In the genomic region with DNA sequence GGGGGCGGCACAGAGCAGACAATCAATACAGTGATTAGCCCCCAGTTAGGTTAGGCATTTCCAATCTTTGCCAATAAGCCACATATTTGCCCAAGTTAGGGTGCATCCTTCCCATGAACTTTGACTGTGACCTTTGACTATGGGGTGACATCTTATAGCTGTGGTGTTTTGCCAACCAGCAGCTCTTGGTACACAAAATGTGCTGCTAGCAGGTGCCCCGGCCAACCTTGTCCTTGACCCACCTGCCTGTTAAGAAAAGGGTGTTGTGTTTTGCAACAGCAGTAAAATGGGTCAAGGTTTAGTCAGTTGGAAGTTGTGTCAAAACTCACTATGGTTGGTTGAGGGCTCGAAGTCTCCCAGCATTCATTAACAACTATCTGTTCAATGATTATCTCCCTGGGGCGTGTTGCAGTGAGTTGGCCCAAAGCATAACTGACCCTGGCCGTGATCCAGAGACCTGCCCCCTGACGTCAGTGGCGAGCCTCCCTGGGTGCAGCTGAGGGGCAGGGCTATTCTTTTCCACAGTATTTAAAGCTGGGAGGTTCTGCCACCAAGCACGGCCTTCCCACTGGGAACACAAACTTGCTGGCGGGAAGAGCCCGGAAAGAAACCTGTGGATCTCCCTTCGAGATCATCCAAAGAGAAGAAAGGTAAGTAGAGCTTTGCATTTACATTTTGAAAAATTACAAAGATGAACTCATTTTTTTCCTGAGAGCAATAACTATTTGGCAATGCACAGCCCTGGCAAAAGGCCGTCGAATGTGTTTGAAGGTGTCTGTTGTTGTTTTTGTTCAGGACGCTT, we compare ENCODE assay signal across 1 cellular context.
A peak's percentile ranks its signal among the peaks of the same experiment; 100 is the strongest.
TF ChIP-seq lines count a peak whose summit lies in the region.

Gene PCK1, plus strand, starts transcription at position 557 of the 802 bp plus-strand sequence. CDS start 302 bp downstream, outside the sequence.

TF ChIP-seq in HepG2, 621 proteins besides CTCF, POLR2A, EP300 and RAD21 (continued from another document and continues in another):
- peak; percentile 93 for TF ChIP-seq MEIS1 (CRISPR knock-in tag; IDR thresholded peaks at IDR 0.05; ENCODE audit: borderline replicate concordance)
- TF ChIP-seq TMF1 (CRISPR knock-in tag; IDR thresholded peaks at IDR 0.05; ENCODE audit: low read depth): 0 out of 2 replicates have a peak, but pooled peaks have one; percentile 64
- TF ChIP-seq, protein P1, sequence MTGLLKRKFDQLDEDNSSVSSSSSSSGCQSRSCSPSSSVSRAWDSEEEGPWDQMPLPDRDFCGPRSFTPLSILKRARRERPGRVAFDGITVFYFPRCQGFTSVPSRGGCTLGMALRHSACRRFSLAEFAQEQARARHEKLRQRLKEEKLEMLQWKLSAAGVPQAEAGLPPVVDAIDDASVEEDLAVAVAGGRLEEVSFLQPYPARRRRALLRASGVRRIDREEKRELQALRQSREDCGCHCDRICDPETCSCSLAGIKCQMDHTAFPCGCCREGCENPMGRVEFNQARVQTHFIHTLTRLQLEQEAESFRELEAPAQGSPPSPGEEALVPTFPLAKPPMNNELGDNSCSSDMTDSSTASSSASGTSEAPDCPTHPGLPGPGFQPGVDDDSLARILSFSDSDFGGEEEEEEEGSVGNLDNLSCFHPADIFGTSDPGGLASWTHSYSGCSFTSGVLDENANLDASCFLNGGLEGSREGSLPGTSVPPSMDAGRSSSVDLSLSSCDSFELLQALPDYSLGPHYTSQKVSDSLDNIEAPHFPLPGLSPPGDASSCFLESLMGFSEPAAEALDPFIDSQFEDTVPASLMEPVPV (CRISPR knock-in tag; IDR thresholded peaks at IDR 0.05): no peak; the same call in 1 of the 2 replicates
- TF ChIP-seq TFE3 (CRISPR knock-in tag; IDR thresholded peaks at IDR 0.05): 0 out of 2 replicates have a peak, but pooled peaks have one; percentile 45
- no peak for TF ChIP-seq HDAC6 (IDR thresholded peaks at IDR 0.05; ENCODE audit: low read depth, low read length)
- TF ChIP-seq SP5 (CRISPR knock-in tag; IDR thresholded peaks at IDR 0.05; ENCODE audit: borderline replicate concordance, low read depth): peak; percentile 35; the same call in 1 of the 2 replicates
- TF ChIP-seq, protein P2, sequence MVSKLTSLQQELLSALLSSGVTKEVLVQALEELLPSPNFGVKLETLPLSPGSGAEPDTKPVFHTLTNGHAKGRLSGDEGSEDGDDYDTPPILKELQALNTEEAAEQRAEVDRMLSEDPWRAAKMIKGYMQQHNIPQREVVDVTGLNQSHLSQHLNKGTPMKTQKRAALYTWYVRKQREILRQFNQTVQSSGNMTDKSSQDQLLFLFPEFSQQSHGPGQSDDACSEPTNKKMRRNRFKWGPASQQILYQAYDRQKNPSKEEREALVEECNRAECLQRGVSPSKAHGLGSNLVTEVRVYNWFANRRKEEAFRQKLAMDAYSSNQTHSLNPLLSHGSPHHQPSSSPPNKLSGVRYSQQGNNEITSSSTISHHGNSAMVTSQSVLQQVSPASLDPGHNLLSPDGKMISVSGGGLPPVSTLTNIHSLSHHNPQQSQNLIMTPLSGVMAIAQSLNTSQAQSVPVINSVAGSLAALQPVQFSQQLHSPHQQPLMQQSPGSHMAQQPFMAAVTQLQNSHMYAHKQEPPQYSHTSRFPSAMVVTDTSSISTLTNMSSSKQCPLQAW (CRISPR knock-in tag; IDR thresholded peaks at IDR 0.05): peak; percentile 99
- TF ChIP-seq ZNF142 (CRISPR knock-in tag; IDR thresholded peaks at IDR 0.05): no peak
- no peak; a peak in 1 of 4 replicates for TF ChIP-seq HMGXB4 (CRISPR knock-in tag; IDR thresholded peaks at IDR 0.05; ENCODE audit: borderline replicate concordance in 1 of 2, low read depth in 1 of 2)
- peak; percentile 93 for TF ChIP-seq HNF4G (IDR thresholded peaks at IDR 0.05; ENCODE audit: borderline replicate concordance, low read depth, low read length)
- peak; percentile 93; the same call in 1 of the 2 replicates for TF ChIP-seq HNF4G (CRISPR knock-in tag; IDR thresholded peaks at IDR 0.05; ENCODE audit: borderline replicate concordance, low read depth)
- TF ChIP-seq TEF (CRISPR knock-in tag; IDR thresholded peaks at IDR 0.05): no peak
- TF ChIP-seq ZC3H4 (CRISPR knock-in tag; IDR thresholded peaks at IDR 0.05; ENCODE audit: borderline replicate concordance): no peak; the same call in 1 of the 2 replicates
- TF ChIP-seq EEA1 (CRISPR knock-in tag; IDR thresholded peaks at IDR 0.05; ENCODE audit: borderline replicate concordance): no peak
- TF ChIP-seq, protein P3, sequence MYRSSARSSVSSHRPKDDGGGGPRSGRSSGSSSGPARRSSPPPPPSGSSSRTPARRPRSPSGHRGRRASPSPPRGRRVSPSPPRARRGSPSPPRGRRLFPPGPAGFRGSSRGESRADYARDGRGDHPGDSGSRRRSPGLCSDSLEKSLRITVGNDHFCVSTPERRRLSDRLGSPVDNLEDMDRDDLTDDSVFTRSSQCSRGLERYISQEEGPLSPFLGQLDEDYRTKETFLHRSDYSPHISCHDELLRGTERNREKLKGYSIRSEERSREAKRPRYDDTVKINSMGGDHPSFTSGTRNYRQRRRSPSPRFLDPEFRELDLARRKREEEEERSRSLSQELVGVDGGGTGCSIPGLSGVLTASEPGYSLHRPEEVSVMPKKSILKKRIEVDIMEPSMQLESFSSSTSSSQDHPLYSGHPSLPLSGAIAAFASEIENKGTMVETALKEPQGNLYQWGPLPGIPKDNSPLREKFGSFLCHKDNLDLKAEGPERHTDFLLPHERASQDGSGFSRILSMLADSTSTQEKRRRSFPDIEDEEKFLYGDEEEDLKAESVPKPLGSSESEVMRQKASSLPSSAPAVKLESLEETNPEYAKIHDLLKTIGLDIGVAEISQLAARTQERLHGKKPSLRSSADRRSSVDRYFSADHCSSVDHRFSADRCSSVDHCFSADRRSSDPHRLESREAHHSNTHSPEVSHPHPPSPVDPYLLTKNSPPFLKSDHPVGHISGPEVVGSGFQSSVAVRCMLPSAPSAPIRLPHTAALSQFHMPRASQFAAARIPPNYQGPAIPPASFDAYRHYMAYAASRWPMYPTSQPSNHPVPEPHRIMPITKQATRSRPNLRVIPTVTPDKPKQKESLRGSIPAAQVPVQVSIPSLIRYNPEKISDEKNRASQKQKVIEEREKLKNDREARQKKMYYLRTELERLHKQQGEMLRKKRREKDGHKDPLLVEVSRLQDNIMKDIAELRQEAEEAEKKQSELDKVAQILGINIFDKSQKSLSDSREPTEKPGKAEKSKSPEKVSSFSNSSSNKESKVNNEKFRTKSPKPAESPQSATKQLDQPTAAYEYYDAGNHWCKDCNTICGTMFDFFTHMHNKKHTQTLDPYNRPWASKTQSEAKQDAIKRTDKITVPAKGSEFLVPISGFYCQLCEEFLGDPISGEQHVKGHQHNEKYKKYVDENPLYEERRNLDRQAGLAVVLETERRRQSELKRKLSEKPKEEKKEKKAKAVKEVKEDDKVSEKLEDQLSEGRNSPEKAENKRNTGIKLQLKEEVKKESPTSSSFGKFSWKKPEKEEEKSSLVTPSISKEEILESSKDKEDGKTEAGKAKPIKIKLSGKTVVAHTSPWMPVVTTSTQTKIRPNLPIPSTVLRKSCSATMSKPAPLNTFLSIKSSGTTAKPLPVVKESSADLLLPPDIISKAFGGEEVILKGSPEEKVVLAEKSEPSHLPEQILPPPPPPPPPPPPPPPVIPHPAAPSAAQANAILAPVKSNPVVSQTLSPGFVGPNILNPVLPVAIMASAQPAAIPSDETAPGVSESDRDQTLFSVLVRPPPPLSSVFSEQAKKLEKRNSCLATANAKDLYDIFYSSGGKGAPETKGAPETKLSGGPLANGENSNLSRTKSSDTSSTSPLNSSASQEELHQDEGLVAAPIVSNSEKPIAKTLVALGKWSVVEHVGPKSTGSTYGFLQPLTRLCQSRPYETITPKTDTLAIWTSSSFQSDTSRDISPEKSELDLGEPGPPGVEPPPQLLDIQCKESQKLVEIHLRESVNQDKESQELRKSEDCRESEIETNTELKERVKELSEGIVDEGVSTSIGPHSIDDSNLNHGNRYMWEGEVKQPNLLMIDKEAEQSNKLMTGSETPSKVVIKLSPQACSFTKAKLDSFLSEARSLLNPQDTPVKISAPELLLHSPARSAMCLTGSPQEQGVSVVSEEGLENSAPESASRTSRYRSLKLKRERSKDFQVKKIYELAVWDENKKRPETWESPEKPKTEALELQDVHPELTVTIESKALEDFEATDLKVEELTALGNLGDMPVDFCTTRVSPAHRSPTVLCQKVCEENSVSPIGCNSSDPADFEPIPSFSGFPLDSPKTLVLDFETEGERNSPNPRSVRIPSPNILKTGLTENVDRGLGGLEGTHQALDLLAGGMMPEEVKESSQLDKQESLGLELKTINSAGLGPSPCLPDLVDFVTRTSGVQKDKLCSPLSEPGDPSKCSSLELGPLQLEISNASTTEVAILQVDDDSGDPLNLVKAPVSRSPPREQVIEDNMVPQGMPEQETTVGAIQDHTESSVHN (CRISPR knock-in tag; IDR thresholded peaks at IDR 0.05): peak; percentile 72; the same call in 1 of the 2 replicates
- no peak for TF ChIP-seq ZIK1 (CRISPR knock-in tag; IDR thresholded peaks at IDR 0.05; ENCODE audit: borderline replicate concordance, low read depth)
- peak; percentile 87 for TF ChIP-seq PATZ1 (CRISPR knock-in tag; IDR thresholded peaks at IDR 0.05)
- peak; percentile 27; the same call in 1 of the 2 replicates for TF ChIP-seq ETV5 (CRISPR knock-in tag; IDR thresholded peaks at IDR 0.05; ENCODE audit: borderline replicate concordance)
- TF ChIP-seq NFYB (CRISPR knock-in tag; IDR thresholded peaks at IDR 0.05): peak; percentile 41
- TF ChIP-seq WIZ (CRISPR knock-in tag; IDR thresholded peaks at IDR 0.05): 0 out of 2 replicates have a peak, but pooled peaks have one; percentile 56
